Comparison of ENCODE assay signal across 20 cellular contexts in the genomic region with DNA sequence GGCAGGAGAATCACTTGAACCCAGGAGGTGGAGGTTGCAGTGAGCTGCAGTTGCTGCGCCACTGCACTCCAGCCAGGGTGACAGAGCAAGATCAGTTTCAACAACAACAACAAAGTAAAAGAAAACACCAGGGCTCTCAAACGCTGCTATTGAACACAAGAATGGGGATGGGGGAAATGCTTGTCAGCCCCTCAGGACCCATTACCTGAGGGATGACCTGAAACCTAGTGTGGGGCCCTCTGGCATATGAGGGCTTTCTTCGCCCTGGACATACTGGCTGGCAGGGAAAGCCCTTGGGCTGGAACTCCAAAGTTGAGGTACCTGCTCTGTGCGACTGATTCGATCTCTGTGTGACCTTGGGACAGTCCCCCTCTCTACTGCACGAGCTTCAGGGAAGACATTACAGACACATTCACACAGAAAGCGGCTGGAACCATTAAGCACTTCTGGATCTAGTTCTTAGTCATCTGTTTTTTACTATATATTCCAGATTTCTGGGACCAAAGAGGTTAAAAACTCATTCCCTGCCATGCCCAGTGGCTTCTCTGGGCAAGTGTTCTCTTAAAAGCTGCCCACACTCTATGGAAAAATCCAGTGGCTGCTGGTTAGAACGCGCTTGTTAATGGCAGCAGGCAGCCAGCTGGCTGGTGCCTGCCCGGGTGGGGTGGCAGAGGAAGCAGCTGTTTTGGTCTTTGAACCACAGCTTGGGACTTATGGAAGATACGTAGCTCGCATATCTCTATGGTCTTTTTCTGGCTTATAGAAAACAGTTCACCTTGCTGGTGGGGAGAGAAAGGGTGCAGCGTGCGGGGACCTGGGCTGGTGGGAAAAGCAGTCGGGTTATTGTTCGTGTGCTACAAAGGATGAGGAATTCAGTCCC. TPM values are rescaled to one million over a fixed set of nuclear protein-coding genes. Genes with fewer than 3 reads are reported as not detected.
DNase-seq lines count a peak whose midpoint lies in the region; ATAC-seq and TF ChIP-seq lines count a peak whose summit lies in the region.
"Had no signal": no experiment of that assay in that cellular context is flagged by ENCODE, and none has a peak within 500 bp of the region (broad histone marks: within the 10 kb centered on the region; RNA-seq: fewer than 3 reads in every experiment).

No MANE protein-coding gene starts in this region.

- H3K9me3 ChIP-seq in MM.1S (replicated peaks; ENCODE audit: insufficient read depth, low read length) = no peaks in the 10 kb centered on the region
- H3K9me3 ChIP-seq: colonic mucosa, transverse colon had no signal

- H3K9me2 ChIP-seq in MM.1S (replicated peaks; ENCODE audit: insufficient read depth, low read length) = no peaks in the 10 kb centered on the region

- no peak overlapping the region for H3K4me2 ChIP-seq in MM.1S (ENCODE audit: low read depth, low read length)
- H3K4me2 ChIP-seq: PC-9 had no signal

- H3K4me3 ChIP-seq in MM.1S (ENCODE audit: low read length) = no peak overlapping the region
- H3K4me3 ChIP-seq: colonic mucosa, PC-9, transverse colon had no signal

- H3K4me1 ChIP-seq in MM.1S (ENCODE audit: low read length) = no peaks in the 10 kb centered on the region
- H3K4me1 ChIP-seq: foreskin keratinocyte had no signal

- intact Hi-C loops in cardiac septum (cut with DNase I) (no loop called here), left cardiac atrium (cut with DNase I) (no loop called here)

- no peak overlapping the region for H2AFZ ChIP-seq in MM.1S (ENCODE audit: low read length)
- H2AFZ ChIP-seq: PC-9 had no signal

- H3K36me3 ChIP-seq in MM.1S (replicated peaks; ENCODE audit: insufficient read depth, low read length) = no peaks in the 10 kb centered on the region
- H3K36me3 ChIP-seq: colonic mucosa, transverse colon had no signal

- H3K79me2 ChIP-seq in MM.1S (ENCODE audit: low read length) = no peaks in the 10 kb centered on the region

- H3K27me3 ChIP-seq in MM.1S (replicated peaks; ENCODE audit: insufficient read depth, low read length) = no peaks in the 10 kb centered on the region
- H3K27me3 ChIP-seq: colonic mucosa, foreskin keratinocyte, transverse colon had no signal

- no peak overlapping the region for H3K9ac ChIP-seq in MM.1S (ENCODE audit: low read length)

- ATAC-seq in left cardiac atrium (no peak), HG03175 (IDR thresholded peaks at IDR 0.05; ENCODE audit: unreplicated experiment) (no peak), GM19324 (IDR thresholded peaks at IDR 0.05; ENCODE audit: low FRiP score, unreplicated experiment) (no peak)
- ATAC-seq: foreskin keratinocyte, right cardiac atrium had no signal

- H3F3A ChIP-seq in MM.1S (ENCODE audit: insufficient read depth, low read length) = no peaks in the 10 kb centered on the region

- DNase-seq in cardiac septum (ENCODE audit: low spot score) = peak; percentile 65
- DNase-seq in left cardiac atrium = no peak
- DNase-seq in NCI-H524 (lab: John Stamatoyannopoulos, UW) = peak; percentile 41 to 77
- peak; percentile 51 for DNase-seq in mesenteric fat pad (ENCODE audit: low spot score)
- DNase-seq in MM.1S = no peak
- no peak for DNase-seq in activated CD8-positive, alpha-beta memory T cell treated with anti-CD3 and anti-CD28 coated beads for 24 hours
- DNase-seq: activated CD4-positive, alpha-beta T cell treated with anti-CD3 and anti-CD28 coated beads for 1 hour; CD4-positive, alpha-beta memory T cell; colonic mucosa; foreskin keratinocyte; IMR-90; kidney glomerular epithelial cell; midbrain; PC-9; right cardiac atrium; stimulated activated naive CD4-positive, alpha-beta T cell; T-helper 9 cell; transverse colon had no signal

- no peak overlapping the region for H3K27ac ChIP-seq in MM.1S (ENCODE audit: low read length)
- H3K27ac ChIP-seq: colonic mucosa, foreskin keratinocyte, PC-9, transverse colon had no signal

- TF ChIP-seq CTCF in MM.1S (IDR thresholded peaks at IDR 0.05; ENCODE audit: low read length) = no peak

- H4K20me1 ChIP-seq in MM.1S (ENCODE audit: insufficient read depth, low read length) = no peaks in the 10 kb centered on the region

RNA-seq across cellular contexts. Expression of a gene that starts 57.2 kb away (rescaled TPM):
- total RNA-seq in cardiac septum (60.3 TPM), left cardiac atrium (100 to 1,000 TPM in 1 of 2 donors, 10 to 100 TPM in 1; 68.0 to 117 TPM), mesenteric fat pad (354 TPM)

Comparison
In these comparisons a context has a peak if more than half of its experiments do, and no peak if none do; other contexts are left out.
1. DNase-seq: peak in cardiac septum (single experiment), NCI-H524 (2 of 2) and mesenteric fat pad (single experiment); none in left cardiac atrium (single experiment), MM.1S (single experiment) and activated CD8-positive, alpha-beta memory T cell treated with anti-CD3 and anti-CD28 coated beads for 24 hours (single experiment).